Comparison of ENCODE assay signal across 1 cellular context in the genomic region with DNA sequence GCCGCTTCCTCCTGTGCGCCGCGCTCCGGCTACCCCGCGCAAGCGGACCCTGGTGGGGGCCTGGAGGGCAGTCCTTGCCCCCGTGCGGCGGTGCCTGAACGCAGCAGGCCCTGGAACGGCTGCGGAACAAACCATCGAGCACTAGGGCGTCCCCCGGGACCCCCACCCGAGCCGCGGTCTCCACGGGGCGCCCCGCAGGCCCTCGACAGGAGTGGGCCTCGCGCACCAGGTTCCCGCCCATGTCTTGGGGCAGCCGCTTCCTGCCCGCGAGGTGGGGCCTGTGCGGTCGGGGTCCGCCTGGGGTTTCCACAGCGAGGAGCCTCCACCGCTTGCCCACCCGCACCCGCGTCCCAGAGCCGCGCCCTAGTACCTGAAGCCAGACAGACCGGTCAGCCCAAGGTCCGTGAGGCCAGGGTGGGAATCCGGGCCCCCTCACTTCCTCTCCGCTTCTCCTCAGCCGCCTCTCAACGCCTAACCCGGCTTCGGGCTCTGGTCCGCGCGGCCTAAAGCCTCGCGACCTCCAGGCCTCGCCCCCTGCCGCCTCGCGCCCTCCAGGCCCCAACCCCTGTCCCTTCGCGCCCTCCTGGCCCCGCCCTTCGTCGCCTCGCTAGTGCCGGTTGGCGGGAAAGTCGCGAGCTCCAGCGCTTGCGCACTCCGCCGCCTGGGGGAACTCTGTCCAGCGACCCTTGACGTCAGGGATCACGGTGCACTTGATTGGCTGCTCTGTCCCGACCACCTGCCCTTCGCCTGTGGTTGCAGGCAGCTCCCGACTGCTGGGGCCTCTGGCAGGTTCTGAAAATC.
A peak's percentile ranks its signal among the peaks of the same experiment; 100 is the strongest.
TF ChIP-seq lines count a peak whose summit lies in the region.

No MANE protein-coding gene starts in this region.

TF ChIP-seq in WTC11, 78 proteins besides CTCF, POLR2A, EP300 and RAD21 (continued from another document):
- TF ChIP-seq, protein P1, sequence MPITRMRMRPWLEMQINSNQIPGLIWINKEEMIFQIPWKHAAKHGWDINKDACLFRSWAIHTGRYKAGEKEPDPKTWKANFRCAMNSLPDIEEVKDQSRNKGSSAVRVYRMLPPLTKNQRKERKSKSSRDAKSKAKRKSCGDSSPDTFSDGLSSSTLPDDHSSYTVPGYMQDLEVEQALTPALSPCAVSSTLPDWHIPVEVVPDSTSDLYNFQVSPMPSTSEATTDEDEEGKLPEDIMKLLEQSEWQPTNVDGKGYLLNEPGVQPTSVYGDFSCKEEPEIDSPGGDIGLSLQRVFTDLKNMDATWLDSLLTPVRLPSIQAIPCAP (CRISPR knock-in tag; IDR thresholded peaks at IDR 0.05): no peak
- TF ChIP-seq NR1H2 (CRISPR knock-in tag; IDR thresholded peaks at IDR 0.05) (no peak), TEAD1 (CRISPR knock-in tag; IDR thresholded peaks at IDR 0.05) (0 out of 2 replicates have a peak, but pooled peaks have one; percentile 54), MYBL2 (CRISPR knock-in tag; IDR thresholded peaks at IDR 0.05) (no peak)
- TF ChIP-seq, protein P2, sequence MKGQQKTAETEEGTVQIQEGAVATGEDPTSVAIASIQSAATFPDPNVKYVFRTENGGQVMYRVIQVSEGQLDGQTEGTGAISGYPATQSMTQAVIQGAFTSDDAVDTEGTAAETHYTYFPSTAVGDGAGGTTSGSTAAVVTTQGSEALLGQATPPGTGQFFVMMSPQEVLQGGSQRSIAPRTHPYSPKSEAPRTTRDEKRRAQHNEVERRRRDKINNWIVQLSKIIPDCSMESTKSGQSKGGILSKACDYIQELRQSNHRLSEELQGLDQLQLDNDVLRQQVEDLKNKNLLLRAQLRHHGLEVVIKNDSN (CRISPR knock-in tag; IDR thresholded peaks at IDR 0.05): no peak
